Comparison of ENCODE assay signal across 24 cellular contexts in genomic region chr5:87132696-87133095, GRCh38.
"Had no signal": no experiment of that assay in that cellular context is flagged by ENCODE, and none has a peak within 500 bp of the region (broad histone marks: within the 10 kb centered on the region; RNA-seq: fewer than 3 reads in every experiment).

No MANE protein-coding gene starts in this region.

- H3K4me2 ChIP-seq: smooth muscle cell had no signal

- H3K9me3 ChIP-seq: left lung, lower lobe of right lung, mucosa of descending colon, ovary, right atrium auricular region, right lobe of liver, stomach, testis, thyroid gland, upper lobe of right lung had no signal

- H3K36me3 ChIP-seq: left lung, lower lobe of right lung, ovary, right atrium auricular region, right lobe of liver, stomach, thyroid gland, upper lobe of right lung had no signal

- H3K4me1 ChIP-seq: left lung, lower lobe of right lung, right lobe of liver, upper lobe of right lung had no signal

- H3K4me3 ChIP-seq: left lung, lower lobe of right lung, mucosa of descending colon, ovary, right atrium auricular region, right lobe of liver, smooth muscle cell, stomach, testis, thyroid gland, upper lobe of right lung had no signal

- H3K27me3 ChIP-seq: left lung, ovary, right atrium auricular region, right lobe of liver, stomach, testis, thyroid gland, upper lobe of right lung had no signal

- H3K27ac ChIP-seq: left lung, lower lobe of right lung, ovary, right atrium auricular region, right lobe of liver, stomach, testis, thyroid gland, upper lobe of right lung had no signal

- DNase-seq: hypothalamus; immature natural killer cell; kidney; left colon; left lung; lower lobe of right lung; mesendoderm; mucosa of descending colon; naive thymus-derived CD4-positive, alpha-beta T cell; ovary; right lobe of liver; stimulated activated CD4-positive, alpha-beta T cell treated with anti-CD3 and anti-CD28 coated beads, Interleukin-1b, Interleukin-23, amount 100 ng/mL, for 48 hours; stimulated activated CD4-positive, alpha-beta T cell treated with anti-CD3 and anti-CD28 coated beads, Interleukin-2, amount 100 ng/mL, for 48 hours; stimulated activated CD4-positive, alpha-beta T cell treated with anti-CD3 and anti-CD28 coated beads, Interleukin-4, amount 100 ng/mL, for 4 hours; stimulated activated CD8-positive, alpha-beta memory T cell treated with anti-CD3 and anti-CD28 coated beads, Interleukin-4, amount 100 ng/mL, for 48 hours; stimulated activated naive CD8-positive, alpha-beta T cell treated with anti-CD3 and anti-CD28 coated beads, Interleukin-15, Interleukin-2, amounts not matched to agents 100 U/mL and 50 U/mL, for 24 hours; stomach; testis; thyroid gland; upper lobe of right lung had no signal

- ATAC-seq: left colon; left lung; lower lobe of right lung; mucosa of descending colon; naive thymus-derived CD4-positive, alpha-beta T cell; natural killer cell treated with Interleukin-12 subunit alpha and Interleukin-12 subunit beta and Interleukin-15 and Interleukin-18, amount 100 ng/mL, for 72 hours; right lobe of liver; stimulated activated memory B cell treated with anti-CD40 and anti-IgM and Interleukin-4, amounts not matched to agents 10 μg/mL and 1 μg/mL and 100 μg/mL, for 72 hours; stimulated activated naive CD8-positive, alpha-beta T cell treated with anti-CD3 and anti-CD28 coated beads, Interleukin-15, Interleukin-2, amounts not matched to agents 100 U/mL and 50 U/mL, for 24 hours; upper lobe of right lung had no signal
